Comparison of ENCODE assay signal across 19 cellular contexts in the genomic region with DNA sequence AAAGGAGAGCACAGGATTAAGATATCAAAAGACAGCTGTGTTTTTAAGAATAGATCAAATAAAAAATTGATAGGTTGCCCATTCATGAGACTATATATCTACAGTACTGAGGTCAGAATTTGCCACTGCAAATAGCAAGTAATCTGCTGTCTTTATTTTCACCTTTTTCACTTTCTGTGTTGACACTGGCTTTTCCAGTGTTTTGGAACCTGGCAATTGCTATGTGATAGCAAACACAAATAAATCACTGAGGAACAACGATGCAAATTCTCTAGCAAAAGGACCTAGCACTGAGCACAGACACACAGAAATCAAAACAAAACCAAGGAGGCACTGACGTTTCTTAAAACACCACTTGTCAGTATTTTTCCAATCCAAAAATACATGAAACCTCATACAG.
"Had no signal": no experiment of that assay in that cellular context is flagged by ENCODE, and none has a peak within 500 bp of the region (broad histone marks: within the 10 kb centered on the region; RNA-seq: fewer than 3 reads in every experiment).

No MANE protein-coding gene starts in this region.

- H3K4me1 ChIP-seq: lower lobe of right lung, transverse colon had no signal

- H3K9me3 ChIP-seq: left ventricle myocardium inferior, lower lobe of right lung, ovary, right atrium auricular region, testis, transverse colon had no signal

- H3K36me3 ChIP-seq: left ventricle myocardium inferior, lower lobe of right lung, ovary, right atrium auricular region, transverse colon had no signal

- H3K27ac ChIP-seq: left ventricle myocardium inferior, lower lobe of right lung, ovary, right atrium auricular region, transverse colon had no signal

- H3K4me3 Mint-ChIP-seq: immature natural killer cell; memory B cell; mesothelial cell of epicardium; natural killer cell; neural crest cell; stimulated activated effector memory CD8-positive, alpha-beta T cell treated with anti-CD3 and anti-CD28 coated beads, Interleukin-12 subunit alpha, Interleukin-12 subunit beta, amount 100 ng/mL, for 72 hours; stimulated activated naive CD8-positive, alpha-beta T cell treated with anti-CD3 and anti-CD28 coated beads, Interleukin-15, Interleukin-2, amounts not matched to agents 100 ng/mL and 50 ng/mL, for 24 hours had no signal

- H3K27me3 ChIP-seq: ovary, right atrium auricular region, testis, transverse colon had no signal

- H3K9me3 Mint-ChIP-seq: neural crest cell had no signal

- H3K4me3 ChIP-seq: lower lobe of right lung, ovary, right atrium auricular region, testis, transverse colon had no signal

- ATAC-seq: esophagus mucosa; lower lobe of right lung; natural killer cell; stimulated activated effector memory CD8-positive, alpha-beta T cell treated with anti-CD3 and anti-CD28 coated beads, Interleukin-12 subunit alpha, Interleukin-12 subunit beta, amount 100 ng/mL, for 72 hours had no signal

- H3K36me3 Mint-ChIP-seq: immature natural killer cell; memory B cell; mesothelial cell of epicardium; natural killer cell; stimulated activated effector memory CD8-positive, alpha-beta T cell treated with anti-CD3 and anti-CD28 coated beads, Interleukin-12 subunit alpha, Interleukin-12 subunit beta, amount 100 ng/mL, for 72 hours had no signal

- H3K27ac Mint-ChIP-seq: immature natural killer cell; memory B cell; mesothelial cell of epicardium; natural killer cell; stimulated activated effector memory CD8-positive, alpha-beta T cell treated with anti-CD3 and anti-CD28 coated beads, Interleukin-12 subunit alpha, Interleukin-12 subunit beta, amount 100 ng/mL, for 72 hours; stimulated activated naive CD8-positive, alpha-beta T cell treated with anti-CD3 and anti-CD28 coated beads, Interleukin-15, Interleukin-2, amounts not matched to agents 100 ng/mL and 50 ng/mL, for 24 hours had no signal

- DNase-seq: effector memory CD4-positive, alpha-beta T cell; glutamatergic neuron; immature natural killer cell; left ventricle myocardium inferior; lower lobe of right lung; natural killer cell; nucleus accumbens; ovary; stimulated activated CD4-positive, alpha-beta T cell treated with anti-CD3 and anti-CD28 coated beads, Interleukin-4, amount 100 ng/mL, for 1 hour; stimulated activated CD8-positive, alpha-beta memory T cell treated with anti-CD3 and anti-CD28 coated beads, Interleukin-4, amount 100 ng/mL, for 48 hours; testis; transverse colon had no signal

- H3K4me1 Mint-ChIP-seq: immature natural killer cell; memory B cell; mesothelial cell of epicardium; natural killer cell; neural crest cell; stimulated activated effector memory CD8-positive, alpha-beta T cell treated with anti-CD3 and anti-CD28 coated beads, Interleukin-12 subunit alpha, Interleukin-12 subunit beta, amount 100 ng/mL, for 72 hours had no signal
